Comparison of ENCODE assay signal across 21 cellular contexts in genomic region chr12:14937014-14937413, GRCh38. TPM values are rescaled to one million over a fixed set of nuclear protein-coding genes. Genes with fewer than 3 reads are reported as not detected.
DNase-seq lines count a peak whose midpoint lies in the region; ATAC-seq and TF ChIP-seq lines count a peak whose summit lies in the region.
"Had no signal": no experiment of that assay in that cellular context is flagged by ENCODE, and none has a peak within 500 bp of the region (broad histone marks: within the 10 kb centered on the region; RNA-seq: fewer than 3 reads in every experiment).

No MANE protein-coding gene starts in this region.

- H3K4me3 Mint-ChIP-seq in CD4-positive, CD25-positive, alpha-beta regulatory T cell: peak overlapping the region in 2 of 4 donors; percentile 11 to 18
- no peak overlapping the region for H3K4me3 Mint-ChIP-seq in natural killer cell
- H3K4me3 Mint-ChIP-seq: activated CD4-positive, alpha-beta memory T cell treated with anti-CD3 and anti-CD28 coated beads for 36 hours; dendritic cell treated with granulocyte-macrophage colony-stimulating factor and Interleukin-4, amounts not matched to agents 40 ng/mL and 50 ng/mL, for 4 days had no signal

- ATAC-seq in CD4-positive, CD25-positive, alpha-beta regulatory T cell (ENCODE audit: low read depth in 2 of 2): no peak
- ATAC-seq in natural killer cell: no peak
- ATAC-seq: gastroesophageal sphincter had no signal

- in situ Hi-C loops in SK-MEL-5 (cut with HindIII; ENCODE audit: low pct_unique_long_range_greater_than_20kb, low sequenced_read_pairs) (no loop called here), brain microvascular endothelial cell (cut with HindIII; ENCODE audit: low pct_ligation_motif_present, low sequenced_read_pairs) (no loop called here)

- TF ChIP-seq CTCF in brain microvascular endothelial cell (IDR thresholded peaks at IDR 0.05; ENCODE audit: low read depth, low read length, missing control alignments) (peak; percentile 26), natural killer cell (IDR thresholded peaks at IDR 0.05) (no peak)

- intact Hi-C loops in natural killer cell (cut with micrococcal nuclease) (loop anchor here (1.0 kb wide), 1 partner anchor 58 kb away; no protein-coding TSS in a partner anchor), head of caudate nucleus (cut with DNase I) (no loop called here)

- H3K36me3 ChIP-seq in CD4-positive, CD25-positive, alpha-beta regulatory T cell (ENCODE audit: control insufficient read depth, insufficient read depth, low read length): peaks cover 71% of the 10 kb centered on the region
- peaks cover 7% of the 10 kb centered on the region for H3K36me3 ChIP-seq in brain microvascular endothelial cell (replicated peaks)

- H3K27me3 Mint-ChIP-seq in CD4-positive, CD25-positive, alpha-beta regulatory T cell: no peaks in the 10 kb centered on the region
- no peaks in the 10 kb centered on the region for H3K27me3 Mint-ChIP-seq in natural killer cell (ENCODE audit: low read depth in 2 of 2)
- H3K27me3 Mint-ChIP-seq: activated CD4-positive, alpha-beta memory T cell treated with anti-CD3 and anti-CD28 coated beads for 36 hours; dendritic cell treated with granulocyte-macrophage colony-stimulating factor and Interleukin-4, amounts not matched to agents 40 ng/mL and 50 ng/mL, for 4 days had no signal

- H3K36me3 Mint-ChIP-seq in CD4-positive, CD25-positive, alpha-beta regulatory T cell: peaks cover 69% of the 10 kb centered on the region
- peaks cover 37% of the 10 kb centered on the region for H3K36me3 Mint-ChIP-seq in natural killer cell

- no peak for DNase-seq in CD4-positive, CD25-positive, alpha-beta regulatory T cell
- DNase-seq in SK-MEL-5 (ENCODE audit: low read depth, low spot score) (peak; percentile 63), brain microvascular endothelial cell (no peak), natural killer cell (no peak), NCI-H1105 treated with DMSO at 0.1 percent for 48 hours (lab: John Stamatoyannopoulos, UW) (no peak), GM19240 (ENCODE audit: insufficient read length, low spot score) (no peak), head of caudate nucleus (no peak)
- DNase-seq: Calu3, midbrain, NCI-H1048, NCI-H2081 treated with DMSO at 0.1 percent for 48 hours, SW 1271 had no signal

- H3K27ac ChIP-seq in CD4-positive, CD25-positive, alpha-beta regulatory T cell (ENCODE audit: insufficient read depth, low read length, poor library complexity, severe bottlenecking): peak overlapping the region; percentile 50
- H3K27ac ChIP-seq in brain microvascular endothelial cell: no peak overlapping the region
- H3K27ac ChIP-seq: epithelial cell of prostate, gastroesophageal sphincter, suprapubic skin had no signal

- no peaks in the 10 kb centered on the region for H3K9me3 ChIP-seq in CD4-positive, CD25-positive, alpha-beta regulatory T cell (ENCODE audit: control insufficient read depth in 2 of 2, low read length in 2 of 2)
- H3K9me3 ChIP-seq: gastroesophageal sphincter, suprapubic skin had no signal

- peaks cover 0 to 2% (median 0%) of the 10 kb centered on the region in 7 donors for H3K9me3 Mint-ChIP-seq in CD4-positive, CD25-positive, alpha-beta regulatory T cell
- H3K9me3 Mint-ChIP-seq in natural killer cell: no peaks in the 10 kb centered on the region
- H3K9me3 Mint-ChIP-seq: activated CD4-positive, alpha-beta memory T cell treated with anti-CD3 and anti-CD28 coated beads for 36 hours; dendritic cell treated with granulocyte-macrophage colony-stimulating factor and Interleukin-4, amounts not matched to agents 40 ng/mL and 50 ng/mL, for 4 days had no signal

- H3K27ac Mint-ChIP-seq in CD4-positive, CD25-positive, alpha-beta regulatory T cell: peak overlapping the region; percentile 87 to 93 (median 91)
- H3K27ac Mint-ChIP-seq in natural killer cell: peak overlapping the region; percentile 89 to 91
- H3K27ac Mint-ChIP-seq: dendritic cell treated with granulocyte-macrophage colony-stimulating factor and Interleukin-4, amounts not matched to agents 40 ng/mL and 50 ng/mL, for 4 days had no signal

- no peaks in the 10 kb centered on the region for H3K27me3 ChIP-seq in CD4-positive, CD25-positive, alpha-beta regulatory T cell (ENCODE audit: control insufficient read depth, insufficient read depth, low read length)
- H3K27me3 ChIP-seq in brain microvascular endothelial cell (replicated peaks): no peaks in the 10 kb centered on the region
- H3K27me3 ChIP-seq: gastroesophageal sphincter, suprapubic skin had no signal

- no peak overlapping the region for H3K4me3 ChIP-seq in CD4-positive, CD25-positive, alpha-beta regulatory T cell (ENCODE audit: low read depth, low read length)
- H3K4me3 ChIP-seq in brain microvascular endothelial cell (ENCODE audit: low read depth, low read length): no peak overlapping the region
- H3K4me3 ChIP-seq: gastroesophageal sphincter, suprapubic skin had no signal

- peaks cover 13 to 63% (median 53%) of the 10 kb centered on the region in 4 donors for H3K4me1 Mint-ChIP-seq in CD4-positive, CD25-positive, alpha-beta regulatory T cell
- peaks cover 36 to 47% of the 10 kb centered on the region in 2 donors for H3K4me1 Mint-ChIP-seq in natural killer cell

- H3K4me1 ChIP-seq in CD4-positive, CD25-positive, alpha-beta regulatory T cell (ENCODE audit: control insufficient read depth, insufficient read depth, low read length, poor library complexity, severe bottlenecking): peaks cover 30% of the 10 kb centered on the region
- H3K4me1 ChIP-seq: gastroesophageal sphincter, suprapubic skin had no signal

RNA-seq across cellular contexts. Expression of gene ERP27, which starts 1.3 kb away (rescaled TPM):
- total RNA-seq in CD4-positive, CD25-positive, alpha-beta regulatory T cell: 25.4 TPM
- 1 to 10 TPM; 5.3 to 8.0 (median 6.2) TPM for polyA plus RNA-seq in CD4-positive, CD25-positive, alpha-beta regulatory T cell
- 0.61 and 0.74 TPM in 2 replicates for total RNA-seq in SK-MEL-5 (2014; rRNA removed; shearing (Covaris generic))
- polyA plus RNA-seq in SK-MEL-5 (2015; cell fraction: cytosol; rRNA removed): 1.1 and 1.6 TPM in 2 replicates
- 1.3 and 5.2 TPM in 2 replicates for polyA plus RNA-seq in SK-MEL-5 (2015; cell fraction: nucleus; rRNA removed)
- 10 to 100 TPM in 2 of 3 donors, 1 to 10 TPM in 1; 9.8 to 15.2 (median 12.3) TPM for total RNA-seq in natural killer cell
- total RNA-seq: H4, NCI-H460 had no signal

RNA-seq across cellular contexts. Expression of gene ARHGDIB, which starts 24.4 kb away (rescaled TPM):
- 1,263 TPM for total RNA-seq in CD4-positive, CD25-positive, alpha-beta regulatory T cell
- 1,000 to 10,000 TPM; 3,550 to 4,641 (median 3,982) TPM for polyA plus RNA-seq in CD4-positive, CD25-positive, alpha-beta regulatory T cell
- total RNA-seq in SK-MEL-5 (2014; rRNA removed; shearing (Covaris generic)): 0.63 and 2.6 TPM in 2 replicates
- polyA plus RNA-seq in SK-MEL-5 (2015; cell fraction: cytosol; rRNA removed): 1.1 and 1.4 TPM in 2 replicates
- 6.0 TPM in 1 of 2 replicates, not detected in the other for polyA plus RNA-seq in SK-MEL-5 (2015; cell fraction: nucleus; rRNA removed)
- total RNA-seq in natural killer cell: 100 to 1,000 TPM; 838 to 962 (median 929) TPM
- total RNA-seq: NCI-H460 had no signal

RNA-seq across cellular contexts. Expression of gene PDE6H, which starts 35.8 kb away (rescaled TPM):
- total RNA-seq in CD4-positive, CD25-positive, alpha-beta regulatory T cell: not detected
- not detected for polyA plus RNA-seq in CD4-positive, CD25-positive, alpha-beta regulatory T cell
- total RNA-seq in SK-MEL-5 (2014; rRNA removed; shearing (Covaris generic)): not detected in 2 replicates
- polyA plus RNA-seq in SK-MEL-5 (2015; cell fraction: cytosol; rRNA removed): not detected in 2 replicates
- not detected in 2 replicates for polyA plus RNA-seq in SK-MEL-5 (2015; cell fraction: nucleus; rRNA removed)
- total RNA-seq in natural killer cell: not detected
- total RNA-seq: activated CD4-positive, alpha-beta memory T cell treated with anti-CD3 and anti-CD28 coated beads for 36 hours; activated naive CD4-positive, alpha-beta T cell treated with anti-CD3 and anti-CD28 coated beads, Interleukin-2, amount 50 U/mL, for 72 hours; Calu3; gastroesophageal sphincter; H4; NCI-H460; renal cortical epithelial cell; suprapubic skin had no signal

RNA-seq across cellular contexts. Expression of gene MGP, which starts 51.4 kb away (rescaled TPM):
- 2.6 TPM for total RNA-seq in CD4-positive, CD25-positive, alpha-beta regulatory T cell
- polyA plus RNA-seq in CD4-positive, CD25-positive, alpha-beta regulatory T cell: under 1 TPM in 2 of 4 donors, not detected in 2; 0.59 to 0.64 TPM
- total RNA-seq in SK-MEL-5 (2014; rRNA removed; shearing (Covaris generic)): 402 and 415 TPM in 2 replicates
- polyA plus RNA-seq in SK-MEL-5 (2015; cell fraction: cytosol; rRNA removed): 169 and 276 TPM in 2 replicates
- 34.3 and 59.2 TPM in 2 replicates for polyA plus RNA-seq in SK-MEL-5 (2015; cell fraction: nucleus; rRNA removed)
- total RNA-seq in natural killer cell: 1 to 10 TPM in 1 of 3 donors, under 1 TPM in 1, not detected in 1; 0.89 to 1.1 TPM
- total RNA-seq: activated CD4-positive, alpha-beta memory T cell treated with anti-CD3 and anti-CD28 coated beads for 36 hours; Calu3; NCI-H460 had no signal

Comparison
In these comparisons a context has a peak if more than half of its experiments do, and no peak if none do; other contexts are left out.
1. RNA of gene ARHGDIB, which starts 24.4 kb away (total RNA-seq): 1,263 TPM in CD4-positive, CD25-positive, alpha-beta regulatory T cell (single experiment) and 838 to 962 TPM in natural killer cell; 0.63 to 2.6 TPM in SK-MEL-5; every median in the first group is over 100 times any median in the second.